In the genomic region with DNA sequence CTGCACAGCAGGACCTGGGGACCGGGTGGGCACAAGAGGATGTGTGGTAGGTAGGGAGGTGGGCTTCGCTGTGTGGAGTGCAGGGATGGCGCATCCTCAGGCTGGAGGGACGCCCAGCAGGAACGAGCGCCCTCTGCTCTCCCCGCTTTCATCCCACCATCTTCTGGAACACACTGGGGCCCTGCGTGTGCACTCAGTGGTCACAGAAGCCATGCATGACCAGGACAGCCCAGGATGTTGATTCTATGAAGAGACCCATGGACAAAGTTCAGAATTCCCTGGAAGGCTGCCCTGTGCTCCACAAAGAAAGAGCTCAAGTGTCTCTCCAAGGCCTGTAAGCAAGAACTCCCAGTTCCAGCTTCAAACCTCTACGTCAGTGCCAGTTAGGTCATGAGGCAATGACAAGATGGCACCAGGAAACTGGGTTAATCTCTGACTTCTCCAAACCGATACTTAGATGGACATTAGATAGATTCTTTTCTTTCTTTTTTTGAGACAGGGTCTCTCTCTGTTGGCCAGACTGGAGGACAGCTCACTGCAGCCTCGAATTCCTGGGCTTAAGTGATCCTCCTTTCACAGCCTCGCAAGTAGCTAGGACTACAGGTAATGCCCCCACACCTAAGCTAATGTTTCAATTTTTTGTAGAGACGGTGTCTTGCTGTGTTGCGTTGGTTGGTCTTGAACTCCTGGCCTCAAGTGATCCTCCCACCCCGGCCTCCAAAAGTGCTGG, we compare ENCODE assay signal across 14 cellular contexts. TPM values are rescaled to one million over a fixed set of nuclear protein-coding genes. Genes with fewer than 3 reads are reported as not detected.
A peak's percentile ranks its signal among the peaks of the same experiment; 100 is the strongest.
DNase-seq lines count a peak whose midpoint lies in the region; ATAC-seq and TF ChIP-seq lines count a peak whose summit lies in the region.
"Had no signal": no experiment of that assay in that cellular context is flagged by ENCODE, and none has a peak within 500 bp of the region (broad histone marks: within the 10 kb centered on the region; RNA-seq: fewer than 3 reads in every experiment).

No MANE protein-coding gene starts in this region.

- no peak overlapping the region for H2AFZ ChIP-seq in trophoblast cell (ENCODE audit: insufficient read depth, low read length, poor library complexity)
- H2AFZ ChIP-seq in mesenchymal stem cell (ENCODE audit: low read depth, low read length), result no peak overlapping the region
- H2AFZ ChIP-seq: parathyroid adenoma had no signal

- no peak for TF ChIP-seq CTCF in WERI-Rb-1 (IDR thresholded peaks at IDR 0.05; ENCODE audit: low read depth, low read length)

- peaks cover 57% of the 10 kb centered on the region for H3K36me3 ChIP-seq in BLaER1
- peaks cover 54% of the 10 kb centered on the region for H3K36me3 ChIP-seq in WERI-Rb-1
- peaks cover 8 to 12% of the 10 kb centered on the region in 2 experiments for H3K36me3 ChIP-seq in trophoblast cell (ENCODE audit: control insufficient read depth in 1 of 2, insufficient read depth in 2 of 2, low read length in 2 of 2)
- peaks cover 13 to 28% of the 10 kb centered on the region in 2 experiments for H3K36me3 ChIP-seq in mesenchymal stem cell (ENCODE audit: control insufficient read depth in 1 of 2, insufficient read depth in 2 of 2, low read depth in 1 of 2, low read length in 2 of 2)

- no peaks in the 10 kb centered on the region for H3K9me3 ChIP-seq in BLaER1
- no peaks in the 10 kb centered on the region for H3K9me3 ChIP-seq in WERI-Rb-1 (ENCODE audit: severe bottlenecking)
- peaks cover 3% of the 10 kb centered on the region for H3K9me3 ChIP-seq in trophoblast cell (ENCODE audit: insufficient read depth, low read depth, low read length)
- H3K9me3 ChIP-seq in mesenchymal stem cell (ENCODE audit: control insufficient read depth, low read length), result no peaks in the 10 kb centered on the region
- H3K9me3 ChIP-seq: heart left ventricle had no signal

- H2AK5ac ChIP-seq in trophoblast cell (ENCODE audit: low read length), result no peak overlapping the region
- no peak overlapping the region for H2AK5ac ChIP-seq in mesenchymal stem cell (ENCODE audit: low read length, severe bottlenecking)

- peak; percentile 4 for DNase-seq in WERI-Rb-1
- DNase-seq in left colon, result peak; percentile 17 to 57
- peak; percentile 52 for DNase-seq in sciatic nerve (ENCODE audit: low spot score)
- DNase-seq in trophoblast cell, result no peak
- no peak for DNase-seq in NOMO-1 treated with DMSO at 0.1 percent for 48 hours (lab: John Stamatoyannopoulos, UW; ENCODE audit: unreplicated experiment)
- DNase-seq in mesenchymal stem cell, result no peak
- DNase-seq: NCI-H146, NCI-H446 had no signal

- H3K79me2 ChIP-seq in trophoblast cell (ENCODE audit: control insufficient read depth, insufficient read depth, low read length, poor library complexity), result peaks cover 7% of the 10 kb centered on the region

- peaks cover 5% of the 10 kb centered on the region for H3K79me1 ChIP-seq in trophoblast cell (ENCODE audit: low read length)
- H3K79me1 ChIP-seq in mesenchymal stem cell (replicated peaks; ENCODE audit: low read length, poor library complexity, severe bottlenecking), result peaks cover 44% of the 10 kb centered on the region

- H4K20me1 ChIP-seq in BLaER1, result peaks cover 80% of the 10 kb centered on the region

- no peak overlapping the region for H3K9ac ChIP-seq in BLaER1
- no peak overlapping the region for H3K9ac ChIP-seq in trophoblast cell (ENCODE audit: low read length)
- H3K9ac ChIP-seq in mesenchymal stem cell (ENCODE audit: low read length), result no peak overlapping the region
- H3K9ac ChIP-seq: parathyroid adenoma had no signal

- intact Hi-C loops in left colon (cut with DNase I, micrococcal nuclease), result no loop called here
- intact Hi-C loops in sciatic nerve (cut with DNase I), result no loop called here

- H3K4me2 ChIP-seq in BLaER1 (peak overlapping the region; percentile 96), trophoblast cell (ENCODE audit: low read length) (no peak overlapping the region), mesenchymal stem cell (ENCODE audit: low read length, poor library complexity, severe bottlenecking) (no peak overlapping the region)

- H3K27ac ChIP-seq in BLaER1 (peak overlapping the region; percentile 85; the same call in 1 of the 2 replicates), WERI-Rb-1 (no peak overlapping the region), trophoblast cell (ENCODE audit: low read depth, low read length) (no peak overlapping the region), mesenchymal stem cell (ENCODE audit: low read length, poor library complexity, severe bottlenecking) (no peak overlapping the region)
- H3K27ac ChIP-seq: parathyroid adenoma had no signal

- H2BK120ac ChIP-seq in trophoblast cell (ENCODE audit: insufficient read depth, low read length, poor library complexity) (no peak overlapping the region), mesenchymal stem cell (ENCODE audit: low read depth, low read length) (no peak overlapping the region)

- H2BK12ac ChIP-seq in trophoblast cell (ENCODE audit: low read length), result no peak overlapping the region
- no peak overlapping the region for H2BK12ac ChIP-seq in mesenchymal stem cell (ENCODE audit: low read length in 2 of 2)

- no CpG with 5 or more reads among the region's 15 CpGs for WGBS in trophoblast cell (ENCODE audit: extremely low coverage, insufficient coverage, insufficient read length)
- 98% methylated on average over 14 of the region's 15 CpGs for WGBS in mesenchymal stem cell

- H3K14ac ChIP-seq in trophoblast cell (ENCODE audit: low read length) (no peak overlapping the region), mesenchymal stem cell (ENCODE audit: low read length in 2 of 2) (no peak overlapping the region)

- H4K8ac ChIP-seq in trophoblast cell (ENCODE audit: low read depth, low read length), result no peak overlapping the region
- no peak overlapping the region for H4K8ac ChIP-seq in mesenchymal stem cell (ENCODE audit: low read length)

- H3K27me3 ChIP-seq in BLaER1 (no peaks in the 10 kb centered on the region), WERI-Rb-1 (ENCODE audit: insufficient read depth, low read depth, severe bottlenecking) (no peaks in the 10 kb centered on the region), trophoblast cell (ENCODE audit: insufficient read depth, low read length) (peaks cover 7% of the 10 kb centered on the region), mesenchymal stem cell (ENCODE audit: control insufficient read depth in 1 of 2, insufficient read depth in 1 of 2, low read length in 2 of 2) (no peaks in the 10 kb centered on the region)
- H3K27me3 ChIP-seq: heart left ventricle had no signal

- H3K23ac ChIP-seq in trophoblast cell (ENCODE audit: low read length) (no peak overlapping the region), mesenchymal stem cell (ENCODE audit: low read length in 2 of 2) (no peak overlapping the region)

- ATAC-seq in left colon (no peak), sciatic nerve (no peak), HG03439 (IDR thresholded peaks at IDR 0.05; ENCODE audit: unreplicated experiment) (no peak)
- ATAC-seq: heart left ventricle; stimulated activated effector memory CD8-positive, alpha-beta T cell treated with anti-CD3 and anti-CD28 coated beads, Interleukin-12 subunit alpha, Interleukin-12 subunit beta, amount 100 ng/mL, for 72 hours had no signal

- H3K4ac ChIP-seq in trophoblast cell (ENCODE audit: low read depth, low read length) (no peak overlapping the region), mesenchymal stem cell (ENCODE audit: low read depth in 1 of 2, low read length in 2 of 2) (no peak overlapping the region)

- peaks cover 71% of the 10 kb centered on the region for H3K4me1 ChIP-seq in BLaER1
- H3K4me1 ChIP-seq in trophoblast cell (ENCODE audit: control insufficient read depth in 1 of 2, insufficient read depth in 2 of 2, low read length in 2 of 2), result peaks cover 12 to 13% of the 10 kb centered on the region in 2 experiments
- peaks cover 45% of the 10 kb centered on the region for H3K4me1 ChIP-seq in mesenchymal stem cell (ENCODE audit: control insufficient read depth, insufficient read depth, low read depth, low read length)

- H3K18ac ChIP-seq in trophoblast cell (ENCODE audit: low read length) (no peak overlapping the region), mesenchymal stem cell (ENCODE audit: low read depth in 1 of 2, low read length in 2 of 2) (no peak overlapping the region)

- no peak overlapping the region for H2BK15ac ChIP-seq in mesenchymal stem cell (ENCODE audit: low read depth, poor library complexity, severe bottlenecking)

- H2BK5ac ChIP-seq in trophoblast cell (ENCODE audit: low read depth, low read length, poor library complexity) (no peak overlapping the region), mesenchymal stem cell (ENCODE audit: low read depth, low read length, poor library complexity, severe bottlenecking) (no peak overlapping the region)

- H3K4me3 ChIP-seq in BLaER1, result no peak overlapping the region
- no peak overlapping the region for H3K4me3 ChIP-seq in WERI-Rb-1 (ENCODE audit: low read depth, low read length)
- H3K4me3 ChIP-seq in trophoblast cell (ENCODE audit: low read depth, low read length), result no peak overlapping the region
- H3K4me3 ChIP-seq in mesenchymal stem cell (ENCODE audit: insufficient read depth in 1 of 2, low read depth in 1 of 2, low read length in 2 of 2), result no peak overlapping the region

- H4K91ac ChIP-seq in trophoblast cell (ENCODE audit: low read depth, low read length), result no peak overlapping the region
- H4K91ac ChIP-seq in mesenchymal stem cell (ENCODE audit: low read length), result no peak overlapping the region

- H4K12ac ChIP-seq in trophoblast cell (ENCODE audit: low read depth, low read length), result no peak overlapping the region

RNA-seq across cellular contexts. Expression of a gene that starts 3.4 kb away (rescaled TPM):
- total RNA-seq in left colon, result 100 to 1,000 TPM in 1 of 2 donors, 10 to 100 TPM in 1; 59.4 to 119 TPM
- total RNA-seq in sciatic nerve, result 65.2 TPM
- 11.7 and 12.7 TPM in 2 replicates for polyA plus RNA-seq in trophoblast cell (2013)
- polyA plus RNA-seq in mesenchymal stem cell (2013, experiment 1 of 2), result 16.2 TPM
- 16.1 TPM for polyA plus RNA-seq in mesenchymal stem cell (2013, experiment 2 of 2)

RNA-seq across cellular contexts. Expression of a gene that starts 16.4 kb away (rescaled TPM):
- total RNA-seq in left colon (10 to 100 TPM; 42.4 to 77.8 TPM), sciatic nerve (16.9 TPM)
- polyA plus RNA-seq in trophoblast cell (2013), result 19.8 and 20.5 TPM in 2 replicates
- 34.5 TPM for polyA plus RNA-seq in mesenchymal stem cell (2013, experiment 1 of 2)
- polyA plus RNA-seq in mesenchymal stem cell (2013, experiment 2 of 2), result 31.5 TPM
- total RNA-seq: LHCN-M2 had no signal

RNA-seq across cellular contexts. Expression of a gene that starts 40.3 kb away (rescaled TPM):
- 10 to 100 TPM; 72.6 to 96.2 TPM for total RNA-seq in left colon
- total RNA-seq in sciatic nerve, result 71.7 TPM
- polyA plus RNA-seq in trophoblast cell (2013), result 82.5 and 87.8 TPM in 2 replicates
- polyA plus RNA-seq in mesenchymal stem cell (2013, experiment 1 of 2), result 117 TPM
- 121 TPM for polyA plus RNA-seq in mesenchymal stem cell (2013, experiment 2 of 2)

Comparison
In these comparisons a context has a peak if more than half of its experiments do, and no peak if none do; other contexts are left out.
1. DNase-seq: peak in WERI-Rb-1 (single experiment), left colon (2 of 2) and sciatic nerve (single experiment); none in trophoblast cell (0 of 2), NOMO-1 treated with DMSO at 0.1 percent for 48 hours (single experiment) and mesenchymal stem cell (single experiment).